ENCODE assay signal across 9 cellular contexts in genomic region chr19:40445945-40446784, GRCh38. TPM values are rescaled to one million over a fixed set of nuclear protein-coding genes. Genes with fewer than 3 reads are reported as not detected.
DNase-seq lines count a peak whose midpoint lies in the region; ATAC-seq and TF ChIP-seq lines count a peak whose summit lies in the region.
"Had no signal": no experiment of that assay in that cellular context is flagged by ENCODE, and none has a peak within 500 bp of the region (broad histone marks: within the 10 kb centered on the region; RNA-seq: fewer than 3 reads in every experiment).

No MANE protein-coding gene starts in this region.

- intact Hi-C loops in heart right ventricle (cut with DNase I): loop anchor here in 3 of 10 donors (2.0 to 10.0 kb wide), 2 partner anchors 19 to 101 kb away; partner anchors contain the start of genes C19orf47 (in 2 of the 3), PLD3 (in 2 of the 3) and BLVRB (in 1 of the 3)
- intact Hi-C loops in upper lobe of right lung (cut with DNase I): no loop called here

- 72 to 76% methylated on average over 12 of the region's 12 CpGs for WGBS in heart right ventricle, 2 donors

- no peak for TF ChIP-seq CTCF in cardiac muscle cell (IDR thresholded peaks at IDR 0.05; ENCODE audit: low read depth, low read length)
- TF ChIP-seq CTCF in heart right ventricle (IDR thresholded peaks at IDR 0.05): no peak
- TF ChIP-seq CTCF in WERI-Rb-1 (IDR thresholded peaks at IDR 0.05; ENCODE audit: low read depth, low read length): no peak
- TF ChIP-seq CTCF in upper lobe of right lung (IDR thresholded peaks at IDR 0.05): no peak

- ATAC-seq in heart right ventricle (no peak), upper lobe of right lung (no peak), GM21381 (IDR thresholded peaks at IDR 0.05; ENCODE audit: unreplicated experiment) (no peak)

- DNase-seq in cardiac muscle cell (ENCODE audit: low read depth in 1 of 2, low spot score in 1 of 2) (no peak), heart right ventricle (no peak), WERI-Rb-1 (peak; percentile 59), islet precursor cell (peak; percentile 87), upper lobe of right lung (no peak), activated T-cell treated with anti-CD3 and anti-CD28 coated beads for 4 hours (no peak), NCI-H446 treated with DMSO at 0.1 percent for 48 hours (lab: John Stamatoyannopoulos, UW) (no peak)
- DNase-seq: tibial artery had no signal

- peaks cover 11% of the 10 kb centered on the region for H3K4me1 ChIP-seq in cardiac muscle cell (ENCODE audit: low read depth)
- peaks cover 10 to 22% (median 17%) of the 10 kb centered on the region in 9 donors for H3K4me1 ChIP-seq in heart right ventricle
- peaks cover 17% of the 10 kb centered on the region for H3K4me1 ChIP-seq in upper lobe of right lung

- H3K9me3 ChIP-seq in cardiac muscle cell (ENCODE audit: low read depth): no peaks in the 10 kb centered on the region
- H3K9me3 ChIP-seq in heart right ventricle: no peaks in the 10 kb centered on the region
- H3K9me3 ChIP-seq in WERI-Rb-1 (ENCODE audit: severe bottlenecking): no peaks in the 10 kb centered on the region
- H3K9me3 ChIP-seq in upper lobe of right lung: no peaks in the 10 kb centered on the region
- H3K9me3 ChIP-seq: tibial artery had no signal

- H3K36me3 ChIP-seq in cardiac muscle cell (peaks cover 11% of the 10 kb centered on the region), heart right ventricle (peaks cover 0 to 56% (median 22%) of the 10 kb centered on the region in 9 donors), WERI-Rb-1 (peaks cover 8% of the 10 kb centered on the region), upper lobe of right lung (peaks cover 45% of the 10 kb centered on the region)

- H3K27me3 ChIP-seq in cardiac muscle cell: no peaks in the 10 kb centered on the region
- H3K27me3 ChIP-seq in heart right ventricle: no peaks in the 10 kb centered on the region
- no peaks in the 10 kb centered on the region for H3K27me3 ChIP-seq in WERI-Rb-1 (ENCODE audit: insufficient read depth, low read depth, severe bottlenecking)
- no peaks in the 10 kb centered on the region for H3K27me3 ChIP-seq in upper lobe of right lung
- H3K27me3 ChIP-seq: tibial artery had no signal

- no peak overlapping the region for H3K4me3 ChIP-seq in cardiac muscle cell
- H3K4me3 ChIP-seq in heart right ventricle: no peak overlapping the region
- no peak overlapping the region for H3K4me3 ChIP-seq in WERI-Rb-1 (ENCODE audit: low read depth, low read length)
- no peak overlapping the region for H3K4me3 ChIP-seq in upper lobe of right lung
- H3K4me3 ChIP-seq: tibial artery had no signal

- H3K27ac ChIP-seq in cardiac muscle cell (peak overlapping the region; percentile 52), heart right ventricle (no peak overlapping the region), WERI-Rb-1 (no peak overlapping the region), upper lobe of right lung (peak overlapping the region; percentile 36)

RNA-seq across cellular contexts. Expression of gene SERTAD3, which starts 2.0 kb away (rescaled TPM):
- 44.4 and 58.6 TPM in 2 replicates for total RNA-seq in cardiac muscle cell
- 66.2 and 73.8 TPM in 2 replicates for polyA plus RNA-seq in cardiac muscle cell
- 10 to 100 TPM; 19.4 to 37.5 (median 27.4) TPM for total RNA-seq in heart right ventricle
- polyA plus RNA-seq in heart right ventricle: 10 to 100 TPM; 35.3 to 35.6 TPM
- 32.6 TPM for total RNA-seq in upper lobe of right lung

RNA-seq across cellular contexts. Expression of gene BLVRB, which starts 19.4 kb away (rescaled TPM):
- total RNA-seq in cardiac muscle cell: 56.7 and 93.8 TPM in 2 replicates
- polyA plus RNA-seq in cardiac muscle cell: 61.5 and 77.0 TPM in 2 replicates
- 100 to 1,000 TPM in 3 of 10 donors, 10 to 100 TPM in 7; 70.9 to 144 (median 91.4) TPM for total RNA-seq in heart right ventricle
- 100 to 1,000 TPM in 1 of 2 donors, 10 to 100 TPM in 1; 95.8 to 213 TPM for polyA plus RNA-seq in heart right ventricle
- 132 TPM for total RNA-seq in upper lobe of right lung

RNA-seq across cellular contexts. Expression of gene SERTAD1, which starts 20.4 kb away (rescaled TPM):
- total RNA-seq in cardiac muscle cell (14.4 and 18.8 TPM in 2 replicates), heart right ventricle (10 to 100 TPM in 3 of 10 donors, 1 to 10 TPM in 7; 6.3 to 16.8 (median 8.4) TPM), upper lobe of right lung (22.1 TPM)
- polyA plus RNA-seq in cardiac muscle cell (18.2 and 19.5 TPM in 2 replicates), heart right ventricle (10 to 100 TPM; 13.4 to 35.8 TPM)

RNA-seq across cellular contexts. Expression of gene SPTBN4, which starts 20.6 kb away (rescaled TPM):
- total RNA-seq in cardiac muscle cell (2.3 and 5.5 TPM in 2 replicates), heart right ventricle (1 to 10 TPM; 3.0 to 6.6 (median 4.9) TPM), upper lobe of right lung (1.5 TPM)
- polyA plus RNA-seq in cardiac muscle cell (0.32 and 4.6 TPM in 2 replicates), heart right ventricle (10 to 100 TPM in 1 of 2 donors, 1 to 10 TPM in 1; 3.2 to 13.8 TPM)

RNA-seq across cellular contexts. Expression of gene PRX, which starts 33.0 kb away (rescaled TPM):
- 4.3 and 9.1 TPM in 2 replicates for total RNA-seq in cardiac muscle cell
- 2.3 and 4.1 TPM in 2 replicates for polyA plus RNA-seq in cardiac muscle cell
- total RNA-seq in heart right ventricle: 1 to 10 TPM; 1.7 to 3.8 (median 2.7) TPM
- polyA plus RNA-seq in heart right ventricle: 1 to 10 TPM; 2.4 to 2.7 TPM
- total RNA-seq in upper lobe of right lung: 36.2 TPM

Comparison
In these comparisons a context has a peak if more than half of its experiments do, and no peak if none do; other contexts are left out.
1. H3K27ac ChIP-seq: peak in cardiac muscle cell (single experiment) and upper lobe of right lung (single experiment); none in heart right ventricle (0 of 10) and WERI-Rb-1 (single experiment).
2. DNase-seq: peak in WERI-Rb-1 (single experiment) and islet precursor cell (single experiment); none in cardiac muscle cell (0 of 2), heart right ventricle (0 of 2), upper lobe of right lung (single experiment), activated T-cell treated with anti-CD3 and anti-CD28 coated beads for 4 hours (single experiment) and NCI-H446 treated with DMSO at 0.1 percent for 48 hours (single experiment).